In genomic region chr12:29448157-29448556, GRCh38 we compare ENCODE assay signal across 35 cellular contexts. TPM values are rescaled to one million over a fixed set of nuclear protein-coding genes. Genes with fewer than 3 reads are reported as not detected.
"Had no signal": no experiment of that assay in that cellular context is flagged by ENCODE, and none has a peak within 500 bp of the region (broad histone marks: within the 10 kb centered on the region; RNA-seq: fewer than 3 reads in every experiment).

No MANE protein-coding gene starts in this region.

- H3K27me3 Mint-ChIP-seq: activated B cell treated with CpG ODN at 0.5 μM for 24 hours; activated naive CD4-positive, alpha-beta T cell treated with anti-CD3 and anti-CD28 coated beads, Interleukin-2, amount 10 ng/mL, durations not matched to agents 7 days and 5 days; brain had no signal

- DNase-seq: activated B cell treated with CpG ODN at 0.5 μM for 24 hours; activated CD4-positive, alpha-beta memory T cell treated with anti-CD3 and anti-CD28 coated beads, Interleukin-2, amount 10 ng/mL, durations not matched to agents 7 days and 5 days; activated CD4-positive, alpha-beta T cell treated with anti-CD3 and anti-CD28 coated beads for 4 hours; activated CD4-positive, alpha-beta T cell treated with anti-CD3 and anti-CD28 coated beads, Interleukin-2, amount 10 ng/mL, durations not matched to agents 7 days and 5 days; activated CD4-positive, alpha-beta T cell treated with anti-CD3 and anti-CD28 coated beads, Interleukin-2, amount 50 U/mL, for 48 hours; activated CD4-positive, CD25-positive, alpha-beta regulatory T cell treated with anti-CD3 and anti-CD28 coated beads, Interleukin-2, amount 50 U/mL, for 72 hours; activated CD8-positive, alpha-beta memory T cell treated with anti-CD3 and anti-CD28 coated beads for 24 hours; activated CD8-positive, alpha-beta memory T cell treated with anti-CD3 and anti-CD28 coated beads, Interleukin-2, amount 10 ng/mL, durations not matched to agents 7 days and 5 days; activated CD8-positive, alpha-beta memory T cell treated with anti-CD3 and anti-CD28 coated beads, Interleukin-2, amount 50 U/mL, for 48 hours; activated CD8-positive, alpha-beta T cell treated with anti-CD3 and anti-CD28 coated beads, Interleukin-2, amount 10 ng/mL, durations not matched to agents 7 days and 5 days; activated effector memory CD4-positive, alpha-beta T cell treated with Interleukin-2 at 50 U/mL for 16 hours; activated gamma-delta T cell; activated naive CD4-positive, alpha-beta T cell treated with anti-CD3 and anti-CD28 coated beads, Interleukin-2, amount 10 ng/mL, durations not matched to agents 7 days and 5 days; activated naive CD4-positive, alpha-beta T cell treated with Interleukin-2 at 50 U/mL for 16 hours; activated naive CD8-positive, alpha-beta T cell treated with anti-CD3 and anti-CD28 coated beads, Interleukin-2, amount 10 ng/mL, durations not matched to agents 7 days and 5 days; activated naive CD8-positive, alpha-beta T cell treated with anti-CD3 and anti-CD28 coated beads, Interleukin-2, amount 50 U/mL, for 24 hours; activated T-cell treated with anti-CD3 and anti-CD28 coated beads, Interleukin-2, amount 50 U/mL, for 24 hours; activated T-cell treated with anti-CD3 and anti-CD28 coated beads, Interleukin-2, amount 50 U/mL, for 48 hours; amygdala; anterior cingulate cortex; cerebellar nuclear complex; T-helper 1 cell; T-helper 2 cell; T-helper 9 cell had no signal

- ATAC-seq: activated CD8-positive, alpha-beta memory T cell treated with anti-CD3 and anti-CD28 coated beads, Interleukin-2, amount 10 ng/mL, durations not matched to agents 7 days and 5 days; activated CD8-positive, alpha-beta T cell treated with anti-CD3 and anti-CD28 coated beads, Interleukin-2, amount 10 ng/mL, durations not matched to agents 7 days and 5 days had no signal

- H3K9me3 Mint-ChIP-seq: activated B cell treated with CpG ODN at 0.5 μM for 24 hours; activated CD4-positive, alpha-beta memory T cell treated with anti-CD3 and anti-CD28 coated beads, Interleukin-2, amount 10 ng/mL, durations not matched to agents 7 days and 5 days; activated CD4-positive, alpha-beta T cell treated with anti-CD3 and anti-CD28 coated beads, Interleukin-2, amount 10 ng/mL, durations not matched to agents 7 days and 5 days; activated naive CD4-positive, alpha-beta T cell treated with anti-CD3 and anti-CD28 coated beads, Interleukin-2, amount 10 ng/mL, durations not matched to agents 7 days and 5 days; activated naive CD4-positive, alpha-beta T cell treated with anti-CD3 and anti-CD28 coated beads, Interleukin-2, amount 50 U/mL, for 24 hours; activated naive CD8-positive, alpha-beta T cell treated with anti-CD3 and anti-CD28 coated beads, Interleukin-2, amount 10 ng/mL, durations not matched to agents 7 days and 5 days; activated naive CD8-positive, alpha-beta T cell treated with anti-CD3 and anti-CD28 coated beads, Interleukin-2, amount 50 U/mL, for 24 hours; activated T-cell treated with anti-CD3 and anti-CD28 coated beads, Interleukin-2, amount 50 U/mL, for 24 hours; activated T-helper 2 cell treated with anti-CD3 and anti-CD28 coated beads, Interferon-gamma antibody, Interleukin-2, Interleukin-4, amounts not matched to agents 10 μg/mL and 5 μg/mL and 100 μg/mL, durations not matched to agents 14 hours and 24 hours and 36 hours; central memory CD8-positive, alpha-beta T cell; T-helper 1 cell treated with Interleukin-12 subunit alpha and Interleukin-12 subunit beta and Interleukin-4 antibody, amounts not matched to agents 30 μg/mL and 1 μg/mL, for 36 hours; T-helper 2 cell treated with Interferon-gamma antibody and Interleukin-4, amounts not matched to agents 5 μg/mL and 100 μg/mL, for 36 hours had no signal

- H3K27ac ChIP-seq: ascending aorta, cardiac muscle cell, VCaP had no signal

- H3K4me3 Mint-ChIP-seq: activated B cell treated with CpG ODN at 0.5 μM for 24 hours; activated CD4-positive, alpha-beta memory T cell treated with anti-CD3 and anti-CD28 coated beads, Interleukin-2, amount 10 ng/mL, durations not matched to agents 7 days and 5 days; activated CD4-positive, alpha-beta T cell treated with anti-CD3 and anti-CD28 coated beads, Interleukin-2, amount 10 ng/mL, durations not matched to agents 7 days and 5 days; activated CD8-positive, alpha-beta memory T cell treated with anti-CD3 and anti-CD28 coated beads, Interleukin-2, amount 10 ng/mL, durations not matched to agents 7 days and 5 days; activated CD8-positive, alpha-beta T cell treated with anti-CD3 and anti-CD28 coated beads, Interleukin-2, amount 10 ng/mL, durations not matched to agents 7 days and 5 days; activated naive CD4-positive, alpha-beta T cell treated with anti-CD3 and anti-CD28 coated beads, Interleukin-2, amount 10 ng/mL, durations not matched to agents 7 days and 5 days; activated naive CD4-positive, alpha-beta T cell treated with anti-CD3 and anti-CD28 coated beads, Interleukin-2, amount 50 U/mL, for 24 hours; activated naive CD8-positive, alpha-beta T cell; activated naive CD8-positive, alpha-beta T cell treated with anti-CD3 and anti-CD28 coated beads, Interleukin-2, amount 10 ng/mL, durations not matched to agents 7 days and 5 days; activated naive CD8-positive, alpha-beta T cell treated with anti-CD3 and anti-CD28 coated beads, Interleukin-2, amount 50 U/mL, for 24 hours; activated T-cell treated with anti-CD3 and anti-CD28 coated beads, Interleukin-2, amount 50 U/mL, for 24 hours; brain; central memory CD8-positive, alpha-beta T cell; T-helper 1 cell treated with Interleukin-12 subunit alpha and Interleukin-12 subunit beta and Interleukin-4 antibody, amounts not matched to agents 30 μg/mL and 1 μg/mL, for 36 hours; T-helper 2 cell treated with Interferon-gamma antibody and Interleukin-4, amounts not matched to agents 5 μg/mL and 100 μg/mL, for 36 hours had no signal

- H3K27me3 ChIP-seq: ascending aorta, cardiac muscle cell had no signal

- H3K4me3 ChIP-seq: ascending aorta, cardiac muscle cell had no signal

- H3K4me1 ChIP-seq: ascending aorta had no signal

- H3K9me3 ChIP-seq: ascending aorta had no signal

- H3K36me3 ChIP-seq: ascending aorta, cardiac muscle cell had no signal

- H3K36me3 Mint-ChIP-seq: activated CD8-positive, alpha-beta memory T cell treated with anti-CD3 and anti-CD28 coated beads, Interleukin-2, amount 10 ng/mL, durations not matched to agents 7 days and 5 days; activated naive CD4-positive, alpha-beta T cell treated with anti-CD3 and anti-CD28 coated beads, Interleukin-2, amount 10 ng/mL, durations not matched to agents 7 days and 5 days; activated naive CD4-positive, alpha-beta T cell treated with anti-CD3 and anti-CD28 coated beads, Interleukin-2, amount 50 U/mL, for 24 hours; activated naive CD8-positive, alpha-beta T cell; activated naive CD8-positive, alpha-beta T cell treated with anti-CD3 and anti-CD28 coated beads, Interleukin-2, amount 10 ng/mL, durations not matched to agents 7 days and 5 days; brain had no signal

- H3K4me1 Mint-ChIP-seq: activated B cell treated with CpG ODN at 0.5 μM for 24 hours; activated CD4-positive, alpha-beta memory T cell treated with anti-CD3 and anti-CD28 coated beads, Interleukin-2, amount 10 ng/mL, durations not matched to agents 7 days and 5 days; activated CD4-positive, alpha-beta T cell treated with anti-CD3 and anti-CD28 coated beads, Interleukin-2, amount 10 ng/mL, durations not matched to agents 7 days and 5 days; activated CD8-positive, alpha-beta memory T cell treated with anti-CD3 and anti-CD28 coated beads, Interleukin-2, amount 10 ng/mL, durations not matched to agents 7 days and 5 days; activated naive CD4-positive, alpha-beta T cell treated with anti-CD3 and anti-CD28 coated beads, Interleukin-2, amount 10 ng/mL, durations not matched to agents 7 days and 5 days; activated naive CD4-positive, alpha-beta T cell treated with anti-CD3 and anti-CD28 coated beads, Interleukin-2, amount 50 U/mL, for 24 hours; activated naive CD8-positive, alpha-beta T cell treated with anti-CD3 and anti-CD28 coated beads, Interleukin-2, amount 10 ng/mL, durations not matched to agents 7 days and 5 days; activated naive CD8-positive, alpha-beta T cell treated with anti-CD3 and anti-CD28 coated beads, Interleukin-2, amount 50 U/mL, for 24 hours; brain; central memory CD8-positive, alpha-beta T cell had no signal

- H3K27ac Mint-ChIP-seq: activated B cell treated with CpG ODN at 0.5 μM for 24 hours; activated CD4-positive, alpha-beta memory T cell treated with anti-CD3 and anti-CD28 coated beads, Interleukin-2, amount 10 ng/mL, durations not matched to agents 7 days and 5 days; activated CD4-positive, alpha-beta T cell treated with anti-CD3 and anti-CD28 coated beads, Interleukin-2, amount 10 ng/mL, durations not matched to agents 7 days and 5 days; activated CD8-positive, alpha-beta memory T cell treated with anti-CD3 and anti-CD28 coated beads, Interleukin-2, amount 10 ng/mL, durations not matched to agents 7 days and 5 days; activated CD8-positive, alpha-beta T cell treated with anti-CD3 and anti-CD28 coated beads, Interleukin-2, amount 10 ng/mL, durations not matched to agents 7 days and 5 days; activated naive CD4-positive, alpha-beta T cell treated with anti-CD3 and anti-CD28 coated beads, Interleukin-2, amount 10 ng/mL, durations not matched to agents 7 days and 5 days; activated naive CD4-positive, alpha-beta T cell treated with anti-CD3 and anti-CD28 coated beads, Interleukin-2, amount 50 U/mL, for 24 hours; activated naive CD8-positive, alpha-beta T cell; activated naive CD8-positive, alpha-beta T cell treated with anti-CD3 and anti-CD28 coated beads, Interleukin-2, amount 10 ng/mL, durations not matched to agents 7 days and 5 days; activated naive CD8-positive, alpha-beta T cell treated with anti-CD3 and anti-CD28 coated beads, Interleukin-2, amount 50 U/mL, for 24 hours; activated T-cell treated with anti-CD3 and anti-CD28 coated beads, Interleukin-2, amount 50 U/mL, for 24 hours; activated T-helper 2 cell treated with anti-CD3 and anti-CD28 coated beads, Interferon-gamma antibody, Interleukin-2, Interleukin-4, amounts not matched to agents 10 μg/mL and 5 μg/mL and 100 μg/mL, durations not matched to agents 14 hours and 24 hours and 36 hours; T-helper 1 cell treated with Interleukin-12 subunit alpha and Interleukin-12 subunit beta and Interleukin-4 antibody, amounts not matched to agents 30 μg/mL and 1 μg/mL, for 36 hours; T-helper 2 cell treated with Interferon-gamma antibody and Interleukin-4, amounts not matched to agents 5 μg/mL and 100 μg/mL, for 36 hours had no signal

RNA-seq across cellular contexts. Expression of gene OVCH1, which starts 49.3 kb away (rescaled TPM):
- total RNA-seq: activated B cell treated with CpG ODN at 0.5 μM for 24 hours; activated CD4-positive, alpha-beta memory T cell treated with anti-CD3 and anti-CD28 coated beads, Interleukin-2, amount 10 ng/mL, durations not matched to agents 7 days and 5 days; activated CD4-positive, alpha-beta T cell treated with anti-CD3 and anti-CD28 coated beads, Interleukin-2, amount 10 ng/mL, durations not matched to agents 7 days and 5 days; activated CD8-positive, alpha-beta memory T cell treated with anti-CD3 and anti-CD28 coated beads, Interleukin-2, amount 10 ng/mL, durations not matched to agents 7 days and 5 days; activated CD8-positive, alpha-beta T cell treated with anti-CD3 and anti-CD28 coated beads, Interleukin-2, amount 10 ng/mL, durations not matched to agents 7 days and 5 days; activated naive CD8-positive, alpha-beta T cell treated with anti-CD3 and anti-CD28 coated beads, Interleukin-2, amount 10 ng/mL, durations not matched to agents 7 days and 5 days; activated T-helper 2 cell treated with anti-CD3 and anti-CD28 coated beads, Interferon-gamma antibody, Interleukin-2, Interleukin-4, amounts not matched to agents 10 μg/mL and 5 μg/mL and 100 μg/mL, durations not matched to agents 14 hours and 24 hours and 36 hours; bronchial epithelial cell; cardiac muscle cell had no signal
